Comparison of ENCODE assay signal across 1 cellular context in the genomic region with DNA sequence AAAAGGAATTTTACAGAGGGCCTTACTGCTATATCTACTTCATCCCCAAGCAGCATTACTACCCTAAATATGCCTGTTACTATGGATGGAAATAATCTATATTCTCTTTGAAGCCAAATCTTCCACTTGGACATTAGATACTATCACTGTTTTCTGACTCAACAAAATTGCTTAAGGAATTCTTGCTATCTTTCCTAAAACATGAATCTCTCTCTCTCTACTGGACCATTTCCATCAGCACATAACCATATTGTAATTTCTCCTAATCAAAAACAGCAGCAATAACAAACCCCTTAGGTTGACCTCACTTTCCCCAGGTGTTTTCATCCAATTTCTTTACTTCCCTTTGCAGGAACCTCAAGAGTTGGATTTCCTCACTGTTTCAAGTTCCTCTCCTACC.
TF ChIP-seq lines count a peak whose summit lies in the region.

No MANE protein-coding gene starts in this region.

TF ChIP-seq in SK-N-SH treated with all-trans-retinoic acid at 6 μM for 48 hours, 23 proteins besides CTCF, POLR2A, EP300 and RAD21 (continued from another document):
- TF ChIP-seq CSRNP3 (CRISPR knock-in tag; IDR thresholded peaks at IDR 0.05), result no peak
- TF ChIP-seq POU6F1 (CRISPR knock-in tag; IDR thresholded peaks at IDR 0.05; ENCODE audit: borderline replicate concordance, low read depth), result no peak
- no peak for TF ChIP-seq ZNF70 (CRISPR knock-in tag; IDR thresholded peaks at IDR 0.05)
- TF ChIP-seq ZNF8 (CRISPR knock-in tag; IDR thresholded peaks at IDR 0.05), result no peak
- no peak for TF ChIP-seq RARB (CRISPR knock-in tag; IDR thresholded peaks at IDR 0.05)
